In genomic region chr15:67543348-67543718, GRCh38 we compare ENCODE assay signal across 8 cellular contexts. TPM values are rescaled to one million over a fixed set of nuclear protein-coding genes. Genes with fewer than 3 reads are reported as not detected.
A peak's percentile ranks its signal among the peaks of the same experiment; 100 is the strongest.
DNase-seq lines count a peak whose midpoint lies in the region; ATAC-seq, FAIRE-seq and TF ChIP-seq lines count a peak whose summit lies in the region.

No MANE protein-coding gene starts in this region.

- H3K4me1 Mint-ChIP-seq in activated B cell treated with CpG ODN at 0.5 μM for 24 hours, result peaks cover 54% of the 10 kb centered on the region

- peaks cover 11% of the 10 kb centered on the region for H3K36me3 Mint-ChIP-seq in activated B cell treated with CpG ODN at 0.5 μM for 24 hours (ENCODE audit: low read depth)

- peaks cover 17% of the 10 kb centered on the region for H3K4me1 ChIP-seq in psoas muscle

- H3K27ac Mint-ChIP-seq in activated B cell treated with CpG ODN at 0.5 μM for 24 hours, result peak overlapping the region; percentile 85

- POLR2A ChIA-PET in HEK293T (lab: Yijun Ruan, JAX), result interaction anchor here (0.8 to 2.8 kb wide), 2 partner anchors 22 to 1220 kb away, joined by 3 to 22 read pairs; partner anchors contain the start of gene C15orf61
- POLR2A ChIA-PET in activated B cell treated with CpG ODN at 0.5 μM for 24 hours (lab: Charles Lee), result interaction anchor here (2.4 kb wide), 1 partner anchor 22 kb away, joined by 32 read pairs; the partner anchor contains the start of gene C15orf61

- 9 to 13% (median 10%) methylated on average over 7 of the region's 7 CpGs for WGBS in psoas muscle, 3 donors

- ATAC-seq in activated B cell treated with CpG ODN at 0.5 μM for 24 hours (ENCODE audit: low read depth) (no peak), Right ventricle myocardium superior (ENCODE audit: poor library complexity) (peak; percentile 16), psoas muscle (peak; percentile 54 to 62 (median 60))

- DNase-seq in HEK293T (ENCODE audit: extremely low spot score), result peak; percentile 29
- no peak for DNase-seq in activated B cell treated with CpG ODN at 0.5 μM for 24 hours
- DNase-seq in Right ventricle myocardium superior, result no peak
- DNase-seq in psoas muscle, result peak; percentile 22 to 57
- DNase-seq in stimulated activated naive CD4-positive, alpha-beta T cell (lab: John Stamatoyannopoulos, UW), result no peak
- DNase-seq in HPDE6-E6E7 (ENCODE audit: extremely low spot score), result no peak
- DNase-seq in GM19239 (ENCODE audit: insufficient read length, low spot score), result no peak
- no peak for DNase-seq in SW480 (ENCODE audit: low spot score)

- no peaks in the 10 kb centered on the region for H3K27me3 ChIP-seq in psoas muscle (ENCODE audit: insufficient read depth in 3 of 3, low read length in 2 of 3)

- CTCF ChIA-PET in HEK293T (lab: Yijun Ruan, JAX), result no interaction called here
- CTCF ChIA-PET in activated B cell treated with CpG ODN at 0.5 μM for 24 hours (lab: Charles Lee), result no interaction called here

- TF ChIP-seq CTCF in activated B cell treated with CpG ODN at 0.5 μM for 24 hours (IDR thresholded peaks at IDR 0.05), result no peak
- no peak for TF ChIP-seq CTCF in psoas muscle (IDR thresholded peaks at IDR 0.05)

- H3K4me3 ChIP-seq in psoas muscle, result peak overlapping the region; percentile 85

- intact Hi-C loops in activated B cell treated with CpG ODN at 0.5 μM for 24 hours (cut with micrococcal nuclease), result loop anchor here (2.0 to 10.0 kb wide), 4 partner anchors 297 to 841 kb away; partner anchors contain the start of genes PIAS1, RNU6-1 and SMAD6
- intact Hi-C loops in Right ventricle myocardium superior (cut with DNase I), result no loop called here
- intact Hi-C loops in psoas muscle (cut with DNase I), result no loop called here

- peak overlapping the region; percentile 90 for H3K27ac ChIP-seq in psoas muscle

- no peaks in the 10 kb centered on the region for H3K9me3 Mint-ChIP-seq in activated B cell treated with CpG ODN at 0.5 μM for 24 hours

- no peaks in the 10 kb centered on the region for H3K9me3 ChIP-seq in psoas muscle

- H3K27me3 Mint-ChIP-seq in activated B cell treated with CpG ODN at 0.5 μM for 24 hours, result no peaks in the 10 kb centered on the region

- no peak for FAIRE-seq in GM19239 (lab: Jason Lieb, UNC)

- peak overlapping the region; percentile 90 for H3K4me3 Mint-ChIP-seq in activated B cell treated with CpG ODN at 0.5 μM for 24 hours

- H3K36me3 ChIP-seq in psoas muscle (ENCODE audit: insufficient read depth in 1 of 2, low read depth in 1 of 2), result peaks cover 0 to 19% of the 10 kb centered on the region in 2 donors

TF ChIP-seq in HEK293T, 16 proteins besides CTCF, POLR2A, EP300 and RAD21:
- TF ChIP-seq, protein P1, sequence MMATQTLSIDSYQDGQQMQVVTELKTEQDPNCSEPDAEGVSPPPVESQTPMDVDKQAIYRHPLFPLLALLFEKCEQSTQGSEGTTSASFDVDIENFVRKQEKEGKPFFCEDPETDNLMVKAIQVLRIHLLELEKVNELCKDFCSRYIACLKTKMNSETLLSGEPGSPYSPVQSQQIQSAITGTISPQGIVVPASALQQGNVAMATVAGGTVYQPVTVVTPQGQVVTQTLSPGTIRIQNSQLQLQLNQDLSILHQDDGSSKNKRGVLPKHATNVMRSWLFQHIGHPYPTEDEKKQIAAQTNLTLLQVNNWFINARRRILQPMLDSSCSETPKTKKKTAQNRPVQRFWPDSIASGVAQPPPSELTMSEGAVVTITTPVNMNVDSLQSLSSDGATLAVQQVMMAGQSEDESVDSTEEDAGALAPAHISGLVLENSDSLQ (IDR thresholded peaks at IDR 0.05), result peak; percentile 90
- no peak; the same call in 1 of the 2 replicates for TF ChIP-seq CTBP1 (IDR thresholded peaks at IDR 0.05; ENCODE audit: borderline replicate concordance)
TF ChIP-seq in HEK293T: peak in this region for 1.

RNA-seq across cellular contexts. Expression of gene MAP2K5, which starts 0.8 kb away (rescaled TPM):
- 18.9 and 26.7 TPM in 2 replicates for total RNA-seq in activated B cell treated with CpG ODN at 0.5 μM for 24 hours
- total RNA-seq in Right ventricle myocardium superior, result 18.8 TPM
- 10 to 100 TPM; 14.4 to 24.0 (median 17.8) TPM for total RNA-seq in psoas muscle
- polyA plus RNA-seq in psoas muscle, result 10 to 100 TPM in 1 of 3 donors, 1 to 10 TPM in 2; 9.8 to 16.5 (median 10.0) TPM

RNA-seq across cellular contexts. Expression of gene C15orf61, which starts 22.4 kb away (rescaled TPM):
- 3.3 and 4.2 TPM in 2 replicates for total RNA-seq in activated B cell treated with CpG ODN at 0.5 μM for 24 hours
- total RNA-seq in Right ventricle myocardium superior, result 15.7 TPM
- 10 to 100 TPM; 11.2 to 20.9 (median 11.9) TPM for total RNA-seq in psoas muscle
- 10 to 100 TPM in 1 of 3 donors, 1 to 10 TPM in 2; 6.9 to 10.3 (median 8.2) TPM for polyA plus RNA-seq in psoas muscle

Comparison
In these comparisons a context has a peak if more than half of its experiments do, and no peak if none do; other contexts are left out.
1. DNase-seq: peak in HEK293T (single experiment) and psoas muscle (2 of 2); none in activated B cell treated with CpG ODN at 0.5 μM for 24 hours (single experiment), Right ventricle myocardium superior (single experiment), stimulated activated naive CD4-positive, alpha-beta T cell (0 of 6), HPDE6-E6E7 (single experiment), GM19239 (single experiment) and SW480 (single experiment).